32 cellular contexts compared by ENCODE assay signal in genomic region chr10:121611431-121612159, GRCh38. TPM values are rescaled to one million over a fixed set of nuclear protein-coding genes. Genes with fewer than 3 reads are reported as not detected.
A peak's percentile ranks its signal among the peaks of the same experiment; 100 is the strongest.
DNase-seq lines count a peak whose midpoint lies in the region; ATAC-seq, FAIRE-seq and TF ChIP-seq lines count a peak whose summit lies in the region.
"Had no signal": no experiment of that assay in that cellular context is flagged by ENCODE, and none has a peak within 500 bp of the region (broad histone marks: within the 10 kb centered on the region; RNA-seq: fewer than 3 reads in every experiment).

No MANE protein-coding gene starts in this region.

- H3K4me1 ChIP-seq in Caco-2 (peaks cover 47% of the 10 kb centered on the region), foreskin keratinocyte (peaks cover 7% of the 10 kb centered on the region), endodermal cell (ENCODE audit: control insufficient read depth, insufficient read depth, low read length) (peaks cover 8% of the 10 kb centered on the region)
- H3K4me1 ChIP-seq: ascending aorta, SJSA1 had no signal

- H3K27me3 Mint-ChIP-seq in Caco-2 (ENCODE audit: insufficient read depth, unreplicated experiment) (no peaks in the 10 kb centered on the region), WTC11 (ENCODE audit: low read depth) (peaks cover 16% of the 10 kb centered on the region), progenitor cell of endocrine pancreas (peaks cover 12% of the 10 kb centered on the region), endodermal cell (ENCODE audit: insufficient read depth) (peaks cover 21% of the 10 kb centered on the region)

- peak overlapping the region; percentile 96 for H3K27ac Mint-ChIP-seq in Caco-2 (ENCODE audit: unreplicated experiment)
- peak overlapping the region; percentile 3; the same call in 1 of the 2 replicates for H3K27ac Mint-ChIP-seq in WTC11
- peak overlapping the region; percentile 73 for H3K27ac Mint-ChIP-seq in progenitor cell of endocrine pancreas
- H3K27ac Mint-ChIP-seq in endodermal cell: no peak overlapping the region
- H3K27ac Mint-ChIP-seq: activated B cell treated with CpG ODN at 0.5 μM for 24 hours; activated CD8-positive, alpha-beta memory T cell treated with anti-CD3 and anti-CD28 coated beads, Interleukin-2, amount 10 ng/mL, durations not matched to agents 7 days and 5 days; activated naive CD8-positive, alpha-beta T cell treated with anti-CD3 and anti-CD28 coated beads, Interleukin-2, amount 10 ng/mL, durations not matched to agents 7 days and 5 days; dendritic cell treated with granulocyte-macrophage colony-stimulating factor and Interleukin-4, amounts not matched to agents 40 ng/mL and 50 ng/mL, for 4 days; T-cell had no signal

- WGBS in endodermal cell (ENCODE audit: insufficient coverage in 1 of 2, insufficient read length in 1 of 2), 2 experiments: 85 to 90% methylated on average over 11 of the region's 11 CpGs

- H3K36me3 Mint-ChIP-seq in Caco-2 (ENCODE audit: insufficient read depth, unreplicated experiment): peaks cover 4% of the 10 kb centered on the region
- no peaks in the 10 kb centered on the region for H3K36me3 Mint-ChIP-seq in WTC11
- H3K36me3 Mint-ChIP-seq in progenitor cell of endocrine pancreas (ENCODE audit: insufficient read depth): no peaks in the 10 kb centered on the region
- no peaks in the 10 kb centered on the region for H3K36me3 Mint-ChIP-seq in endodermal cell (ENCODE audit: low read depth)
- H3K36me3 Mint-ChIP-seq: activated CD8-positive, alpha-beta memory T cell treated with anti-CD3 and anti-CD28 coated beads, Interleukin-2, amount 10 ng/mL, durations not matched to agents 7 days and 5 days; activated naive CD8-positive, alpha-beta T cell treated with anti-CD3 and anti-CD28 coated beads, Interleukin-2, amount 10 ng/mL, durations not matched to agents 7 days and 5 days; T-cell had no signal

- DNase-seq in Caco-2 (no peak), WTC11 (ENCODE audit: low spot score) (no peak), foreskin keratinocyte (no peak), progenitor cell of endocrine pancreas (ENCODE audit: low spot score, unreplicated experiment) (no peak), anterior cingulate cortex (lab: John Stamatoyannopoulos, UW) (no peak), GM12892 (ENCODE audit: insufficient read length) (no peak), OCI-M1 (lab: John Stamatoyannopoulos, UW) (no peak), endodermal cell (no peak)
- DNase-seq: activated B cell treated with CpG ODN at 0.5 μM for 24 hours; activated CD8-positive, alpha-beta memory T cell treated with anti-CD3 and anti-CD28 coated beads, Interleukin-2, amount 10 ng/mL, durations not matched to agents 7 days and 5 days; activated gamma-delta T cell; activated naive CD8-positive, alpha-beta T cell treated with anti-CD3 and anti-CD28 coated beads, Interleukin-2, amount 10 ng/mL, durations not matched to agents 7 days and 5 days; activated T-cell treated with anti-CD3 and anti-CD28 coated beads, Interleukin-2, amount 50 U/mL, for 4 hours; central memory CD4-positive, alpha-beta T cell; DMS53; esophagus squamous epithelium; foreskin melanocyte; HCEC 1CT; heart right ventricle; IMR-90; NCI-H1436 treated with DMSO at 0.1 percent for 48 hours; stimulated activated CD4-positive, alpha-beta T cell treated with anti-CD3 and anti-CD28 coated beads, Interleukin-15, amount 100 ng/mL, for 24 hours; stimulated activated CD4-positive, alpha-beta T cell treated with anti-CD3 and anti-CD28 coated beads, Interleukin-4, amount 100 ng/mL, for 4 hours; T-cell; transverse colon had no signal

- no peaks in the 10 kb centered on the region for H3K9me3 Mint-ChIP-seq in Caco-2 (ENCODE audit: unreplicated experiment)
- H3K9me3 Mint-ChIP-seq in WTC11: no peaks in the 10 kb centered on the region
- no peaks in the 10 kb centered on the region for H3K9me3 Mint-ChIP-seq in progenitor cell of endocrine pancreas (ENCODE audit: low read depth)
- H3K9me3 Mint-ChIP-seq in endodermal cell: no peaks in the 10 kb centered on the region
- H3K9me3 Mint-ChIP-seq: activated B cell treated with CpG ODN at 0.5 μM for 24 hours; activated naive CD8-positive, alpha-beta T cell treated with anti-CD3 and anti-CD28 coated beads, Interleukin-2, amount 10 ng/mL, durations not matched to agents 7 days and 5 days; activated T-cell treated with anti-CD3 and anti-CD28 coated beads, Interleukin-2, amount 50 U/mL, for 4 hours; dendritic cell treated with granulocyte-macrophage colony-stimulating factor and Interleukin-4, amounts not matched to agents 40 ng/mL and 50 ng/mL, for 4 days; T-cell had no signal

- POLR2A ChIA-PET in Caco-2 (lab: Charles Lee): no interaction called here
- POLR2A ChIA-PET in WTC11 (lab: Charles Lee): no interaction called here

- H3K9me3 ChIP-seq in Caco-2 (peaks cover 5% of the 10 kb centered on the region; the same call in 1 of the 2 replicates), endodermal cell (ENCODE audit: control insufficient read depth, low read length) (no peaks in the 10 kb centered on the region)
- H3K9me3 ChIP-seq: ascending aorta, BLaER1, esophagus squamous epithelium, heart right ventricle, transverse colon had no signal

- no peak overlapping the region for H3K9ac ChIP-seq in endodermal cell (ENCODE audit: extremely low read depth, low read length, poor library complexity, severe bottlenecking)
- H3K9ac ChIP-seq: BLaER1 had no signal

- H3K27ac ChIP-seq in foreskin keratinocyte (peak overlapping the region; percentile 47), endodermal cell (ENCODE audit: low read depth, low read length) (no peak overlapping the region)
- H3K27ac ChIP-seq: ascending aorta, BLaER1, heart right ventricle, SJSA1, transverse colon had no signal

- intact Hi-C loops in Caco-2 (cut with micrococcal nuclease; ENCODE audit: unreplicated experiment): loop anchor here (2.0 to 10.0 kb wide), 6 partner anchors 111 to 634 kb away; no protein-coding TSS in a partner anchor

- TF ChIP-seq CTCF in Caco-2 (IDR thresholded peaks at IDR 0.05; ENCODE audit: insufficient read depth in 1 of 2, low read depth in 1 of 2, low read length in 1 of 2, severe bottlenecking in 1 of 2, unreplicated experiment in 1 of 2) (no peak), WTC11 (IDR thresholded peaks at IDR 0.05) (no peak), foreskin keratinocyte (conservative IDR thresholded peaks at IDR 0.05) (no peak), progenitor cell of endocrine pancreas (IDR thresholded peaks at IDR 0.05; ENCODE audit: unreplicated experiment) (no peak), endodermal cell (conservative IDR thresholded peaks at IDR 0.05) (no peak)

- no peak for TF ChIP-seq POLR2A in GM12892 (IDR thresholded peaks at IDR 0.05; ENCODE audit: low read depth, low read length)

- H3K4me1 Mint-ChIP-seq in Caco-2 (ENCODE audit: low read depth, unreplicated experiment): peaks cover 55% of the 10 kb centered on the region
- peaks cover 25% of the 10 kb centered on the region for H3K4me1 Mint-ChIP-seq in WTC11
- peaks cover 19% of the 10 kb centered on the region for H3K4me1 Mint-ChIP-seq in progenitor cell of endocrine pancreas (ENCODE audit: low read depth)
- peaks cover 21% of the 10 kb centered on the region for H3K4me1 Mint-ChIP-seq in endodermal cell
- H3K4me1 Mint-ChIP-seq: activated B cell treated with CpG ODN at 0.5 μM for 24 hours; activated CD8-positive, alpha-beta memory T cell treated with anti-CD3 and anti-CD28 coated beads, Interleukin-2, amount 10 ng/mL, durations not matched to agents 7 days and 5 days; activated naive CD8-positive, alpha-beta T cell treated with anti-CD3 and anti-CD28 coated beads, Interleukin-2, amount 10 ng/mL, durations not matched to agents 7 days and 5 days had no signal

- H3K4me3 Mint-ChIP-seq in Caco-2 (ENCODE audit: unreplicated experiment) (no peak overlapping the region), WTC11 (no peak overlapping the region), progenitor cell of endocrine pancreas (ENCODE audit: low read depth) (no peak overlapping the region), endodermal cell (no peak overlapping the region)
- H3K4me3 Mint-ChIP-seq: activated B cell treated with CpG ODN at 0.5 μM for 24 hours; activated CD8-positive, alpha-beta memory T cell treated with anti-CD3 and anti-CD28 coated beads, Interleukin-2, amount 10 ng/mL, durations not matched to agents 7 days and 5 days; activated naive CD8-positive, alpha-beta T cell treated with anti-CD3 and anti-CD28 coated beads, Interleukin-2, amount 10 ng/mL, durations not matched to agents 7 days and 5 days; activated T-cell treated with anti-CD3 and anti-CD28 coated beads, Interleukin-2, amount 50 U/mL, for 4 hours; dendritic cell treated with granulocyte-macrophage colony-stimulating factor and Interleukin-4, amounts not matched to agents 40 ng/mL and 50 ng/mL, for 4 days; T-cell had no signal

- FAIRE-seq in GM12892 (lab: Jason Lieb, UNC): no peak
- FAIRE-seq: GM12891 had no signal

- no peak for ATAC-seq in WTC11
- no peak for ATAC-seq in foreskin keratinocyte
- ATAC-seq: activated CD8-positive, alpha-beta memory T cell treated with anti-CD3 and anti-CD28 coated beads, Interleukin-2, amount 10 ng/mL, durations not matched to agents 7 days and 5 days; activated T-cell treated with anti-CD3 and anti-CD28 coated beads, Interleukin-2, amount 50 U/mL, for 4 hours; heart right ventricle; T-cell had no signal

- TSS peak; percentile 99 for BruUV-seq in Caco-2 (replicated peaks; lab: Mats Ljungman, UMichigan)

- H3K27me3 ChIP-seq in Caco-2 (replicated peaks; ENCODE audit: control insufficient read depth, insufficient read depth, low read length) (no peaks in the 10 kb centered on the region), foreskin keratinocyte (no peaks in the 10 kb centered on the region), endodermal cell (ENCODE audit: control insufficient read depth, insufficient read depth, low read length, poor library complexity, severe bottlenecking) (peaks cover 4% of the 10 kb centered on the region)
- H3K27me3 ChIP-seq: ascending aorta, SJSA1, transverse colon had no signal

- CTCF ChIA-PET in Caco-2 (lab: Charles Lee) (no interaction called here), WTC11 (lab: Charles Lee) (interaction anchor here (0.7 to 1.3 kb wide), 3 partner anchors 13 to 33 kb away, joined by 3 to 4 read pairs (median 3); partner anchors contain the start of gene FGFR2)

- no peaks in the 10 kb centered on the region for H3K36me3 ChIP-seq in Caco-2 (ENCODE audit: control insufficient read depth, insufficient read depth, low read length)
- H3K36me3 ChIP-seq in endodermal cell (ENCODE audit: control insufficient read depth, insufficient read depth, low read length): no peaks in the 10 kb centered on the region
- H3K36me3 ChIP-seq: ascending aorta, BLaER1, esophagus squamous epithelium, heart right ventricle, SJSA1, transverse colon had no signal

- H3K4me3 ChIP-seq in Caco-2 (ENCODE audit: low read depth, low read length): no peak overlapping the region
- H3K4me3 ChIP-seq in endodermal cell (ENCODE audit: low read length): no peak overlapping the region
- H3K4me3 ChIP-seq: ascending aorta, BLaER1, esophagus squamous epithelium, heart right ventricle, SJSA1, transverse colon had no signal

RNA-seq across cellular contexts. Expression of gene FGFR2, which starts 13.4 kb away (rescaled TPM):
- 266 and 286 TPM in 2 replicates for total RNA-seq in Caco-2 (2022)
- 88.6 to 95.0 TPM (median 90.4 TPM) in 3 replicates for total RNA-seq in WTC11 (2021)
- 30.3 and 35.8 TPM in 2 replicates for total RNA-seq in foreskin keratinocyte
- polyA plus RNA-seq in foreskin keratinocyte: 11.1 and 14.3 TPM in 2 replicates
- total RNA-seq in progenitor cell of endocrine pancreas: 146 and 149 TPM in 2 replicates
- polyA plus RNA-seq in GM12892 (2012; ENCODE audit: missing spikeins): not detected
- 10 to 100 TPM; 56.5 to 77.0 TPM for total RNA-seq in endodermal cell
- 79.8 TPM for polyA plus RNA-seq in endodermal cell (2013, experiment 1 of 2)
- polyA plus RNA-seq in endodermal cell (2013, experiment 2 of 2): 71.0 TPM
- total RNA-seq: activated B cell treated with CpG ODN at 0.5 μM for 24 hours, IMR-90, lung microvascular endothelial cell had no signal
- polyA plus RNA-seq: AG04450, IMR-90 had no signal
